8 cellular contexts compared by ENCODE assay signal in the genomic region with DNA sequence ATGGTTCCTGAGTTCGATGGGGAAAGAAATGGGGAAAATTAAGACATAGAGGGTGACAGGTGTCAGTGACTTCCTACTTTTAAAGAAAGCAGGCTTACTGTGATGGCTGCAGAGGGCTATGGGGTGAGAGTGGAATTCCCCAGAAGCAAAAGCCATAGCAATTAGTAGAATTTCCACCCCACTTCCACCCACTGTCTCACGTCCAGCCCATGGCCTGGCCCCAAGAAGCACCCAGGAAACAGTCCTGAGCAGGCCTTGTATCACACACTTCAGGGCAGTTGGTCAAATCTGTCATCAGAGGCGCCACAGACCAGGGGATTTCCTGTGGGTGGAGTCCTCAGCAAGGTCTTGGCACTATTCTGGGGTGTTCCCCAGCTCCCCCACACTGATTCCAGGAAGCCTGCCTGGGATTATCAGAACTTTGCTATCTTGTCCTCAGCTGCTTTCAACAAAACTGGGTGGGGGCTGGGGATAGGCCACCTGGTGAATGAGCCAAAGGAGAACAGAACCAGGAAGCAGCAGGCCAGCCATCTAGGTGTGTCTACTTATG.
DNase-seq lines count a peak whose midpoint lies in the region; ATAC-seq, FAIRE-seq and TF ChIP-seq lines count a peak whose summit lies in the region.

No MANE protein-coding gene starts in this region.

- no peak overlapping the region for H2AFZ ChIP-seq in Karpas-422 (ENCODE audit: low read length)

- H3K27ac ChIP-seq in small intestine (ENCODE audit: low read depth in 1 of 2, low read length in 1 of 2), result peak overlapping the region in 1 of 2 donors; percentile 78
- no peak overlapping the region for H3K27ac ChIP-seq in Karpas-422 (ENCODE audit: low read length)
- no peak overlapping the region for H3K27ac ChIP-seq in suprapubic skin

- TF ChIP-seq EP300 in suprapubic skin (IDR thresholded peaks at IDR 0.05), result no peak

- peak overlapping the region; percentile 55 for H3K4me3 Mint-ChIP-seq in activated CD8-positive, alpha-beta T cell treated with anti-CD3 and anti-CD28 coated beads, Interleukin-2, amount 10 ng/mL, durations not matched to agents 7 days and 5 days

- peak overlapping the region; percentile 96 for H3K27ac Mint-ChIP-seq in activated CD8-positive, alpha-beta T cell treated with anti-CD3 and anti-CD28 coated beads, Interleukin-2, amount 10 ng/mL, durations not matched to agents 7 days and 5 days

- FAIRE-seq in small intestine (lab: Jason Lieb, UNC), result no peak

- no peaks in the 10 kb centered on the region for H3K9me3 ChIP-seq in small intestine (ENCODE audit: control insufficient read depth, low read depth)
- H3K9me3 ChIP-seq in Karpas-422 (ENCODE audit: low read length), result no peaks in the 10 kb centered on the region
- no peaks in the 10 kb centered on the region for H3K9me3 ChIP-seq in suprapubic skin

- no peak overlapping the region for H3K4me2 ChIP-seq in Karpas-422 (ENCODE audit: low read depth, low read length, poor library complexity, severe bottlenecking)

- H3K4me1 ChIP-seq in small intestine (ENCODE audit: control insufficient read depth in 2 of 2, insufficient read depth in 1 of 2, low read depth in 1 of 2, low read length in 1 of 2) (peaks cover 3% of the 10 kb centered on the region in 2 donors), Karpas-422 (ENCODE audit: low read length) (peaks cover 15% of the 10 kb centered on the region), suprapubic skin (no peaks in the 10 kb centered on the region)

- H3K79me2 ChIP-seq in Karpas-422 (ENCODE audit: low read length), result no peaks in the 10 kb centered on the region

- H3K36me3 ChIP-seq in small intestine (ENCODE audit: control insufficient read depth in 2 of 2, insufficient read depth in 2 of 2, low read length in 2 of 2) (no peaks in the 10 kb centered on the region), Karpas-422 (ENCODE audit: insufficient read depth, low read length) (no peaks in the 10 kb centered on the region), suprapubic skin (no peaks in the 10 kb centered on the region)

- H3K9me2 ChIP-seq in Karpas-422 (replicated peaks; ENCODE audit: insufficient read depth, low read length), result no peaks in the 10 kb centered on the region

- no peaks in the 10 kb centered on the region for H4K20me1 ChIP-seq in Karpas-422 (ENCODE audit: insufficient read depth, low read depth, low read length)

- no peak for TF ChIP-seq CTCF in suprapubic skin (IDR thresholded peaks at IDR 0.05)

- peaks cover 91% of the 10 kb centered on the region for H3K4me1 Mint-ChIP-seq in activated CD8-positive, alpha-beta T cell treated with anti-CD3 and anti-CD28 coated beads, Interleukin-2, amount 10 ng/mL, durations not matched to agents 7 days and 5 days (ENCODE audit: low read depth)

- H3K4me3 ChIP-seq in small intestine (ENCODE audit: low read depth in 1 of 2, low read length in 2 of 2), result no peak overlapping the region
- no peak overlapping the region for H3K4me3 ChIP-seq in Karpas-422 (ENCODE audit: low read length)
- H3K4me3 ChIP-seq in suprapubic skin, result no peak overlapping the region

- peaks cover 33% of the 10 kb centered on the region for H3K36me3 Mint-ChIP-seq in activated CD8-positive, alpha-beta T cell treated with anti-CD3 and anti-CD28 coated beads, Interleukin-2, amount 10 ng/mL, durations not matched to agents 7 days and 5 days (ENCODE audit: low read depth)

- no peak for TF ChIP-seq POLR2A in suprapubic skin (IDR thresholded peaks at IDR 0.05)

- CTCF ChIA-PET in activated CD8-positive, alpha-beta T cell treated with anti-CD3 and anti-CD28 coated beads, Interleukin-2, amount 10 ng/mL, durations not matched to agents 7 days and 5 days (lab: Charles Lee), result interaction anchor here (2.2 to 12.4 kb wide), 6 partner anchors 11 to 123 kb away, joined by 6 to 94 read pairs (median 20); partner anchors contain the start of gene CCND2

- H3K27me3 ChIP-seq in small intestine (ENCODE audit: control insufficient read depth in 2 of 2, insufficient read depth in 2 of 2, low read length in 2 of 2), result no peaks in the 10 kb centered on the region
- no peaks in the 10 kb centered on the region for H3K27me3 ChIP-seq in Karpas-422 (ENCODE audit: low read length)
- H3K27me3 ChIP-seq in suprapubic skin, result no peaks in the 10 kb centered on the region

- WGBS in small intestine, 3 donors, result 23 to 47% (median 40%) methylated on average over 3 of the region's 3 CpGs
- 52% methylated on average over 3 of the region's 3 CpGs for WGBS in suprapubic skin

- DNase-seq in activated gamma-delta T cell treated with anti-CD3 and anti-CD28 coated beads, Interleukin-2, amount 50 U/mL, for 16 hours (ENCODE audit: low read depth), result peak; percentile 53
- no peak for DNase-seq in activated gamma-delta T cell treated with Interleukin-2 at 50 U/mL for 16 hours
- DNase-seq in activated CD8-positive, alpha-beta T cell treated with anti-CD3 and anti-CD28 coated beads, Interleukin-2, amount 10 ng/mL, durations not matched to agents 7 days and 5 days, result peak; percentile 91
- DNase-seq in small intestine, result peak; percentile 71
- DNase-seq in Karpas-422, result no peak
- no peak for DNase-seq in suprapubic skin (ENCODE audit: low spot score in 2 of 2)
- DNase-seq in SIG-M5 treated with dmso at 0.1 percent for 504 hours (lab: John Stamatoyannopoulos, UW; ENCODE audit: unreplicated experiment), result no peak

- ATAC-seq in HG03280 (IDR thresholded peaks at IDR 0.05; ENCODE audit: unreplicated experiment), result peak; percentile 75
- ATAC-seq in activated CD8-positive, alpha-beta T cell treated with anti-CD3 and anti-CD28 coated beads, Interleukin-2, amount 10 ng/mL, durations not matched to agents 7 days and 5 days, result peak; percentile 91

- H3K27me3 Mint-ChIP-seq in activated CD8-positive, alpha-beta T cell treated with anti-CD3 and anti-CD28 coated beads, Interleukin-2, amount 10 ng/mL, durations not matched to agents 7 days and 5 days (ENCODE audit: low read depth), result no peaks in the 10 kb centered on the region

- POLR2A ChIA-PET in activated CD8-positive, alpha-beta T cell treated with anti-CD3 and anti-CD28 coated beads, Interleukin-2, amount 10 ng/mL, durations not matched to agents 7 days and 5 days (lab: Charles Lee), result interaction anchor here (1.0 to 8.6 kb wide), 5 partner anchors 9 to 121 kb away, joined by 5 to 85 read pairs (median 35); partner anchors contain the start of gene CCND2

- H3K9me3 Mint-ChIP-seq in activated CD8-positive, alpha-beta T cell treated with anti-CD3 and anti-CD28 coated beads, Interleukin-2, amount 10 ng/mL, durations not matched to agents 7 days and 5 days (ENCODE audit: insufficient read depth), result peaks cover 16% of the 10 kb centered on the region

- H3K9ac ChIP-seq in Karpas-422 (ENCODE audit: low read length), result no peak overlapping the region

Comparison
In these comparisons a context has a peak if more than half of its experiments do, and no peak if none do; other contexts are left out.
1. DNase-seq: peak in activated gamma-delta T cell treated with anti-CD3 and anti-CD28 coated beads, Interleukin-2, amount 50 U/mL, for 16 hours (single experiment), activated CD8-positive, alpha-beta T cell treated with anti-CD3 and anti-CD28 coated beads, Interleukin-2, amount 10 ng/mL, durations not matched to agents 7 days and 5 days (single experiment) and small intestine (single experiment); none in activated gamma-delta T cell treated with Interleukin-2 at 50 U/mL for 16 hours (single experiment), Karpas-422 (single experiment), suprapubic skin (0 of 2) and SIG-M5 treated with dmso at 0.1 percent for 504 hours (single experiment).